In the genomic region with DNA sequence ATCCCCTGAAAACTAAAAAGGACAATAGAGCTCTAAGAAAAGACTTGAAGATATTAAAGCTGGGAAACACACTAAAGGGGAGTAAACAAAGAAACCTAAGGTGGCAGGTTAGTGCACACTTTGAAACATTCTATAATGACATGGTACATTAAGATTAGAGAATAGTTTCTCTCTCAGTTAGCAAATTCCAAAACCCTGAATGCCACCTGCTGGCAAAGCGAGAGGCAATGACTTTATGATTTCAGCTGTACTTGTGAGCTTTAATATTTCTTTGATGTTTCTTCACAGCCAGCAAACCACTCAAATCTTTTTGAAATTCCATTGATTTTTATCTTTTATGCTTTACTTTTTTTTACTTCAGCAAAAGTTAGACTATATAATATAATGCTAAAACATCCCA, we compare ENCODE assay signal across 11 cellular contexts.
A peak's percentile ranks its signal among the peaks of the same experiment; 100 is the strongest.
DNase-seq lines count a peak whose midpoint lies in the region; ATAC-seq lines count a peak whose summit lies in the region.
"Had no signal": no experiment of that assay in that cellular context is flagged by ENCODE, and none has a peak within 500 bp of the region (broad histone marks: within the 10 kb centered on the region; RNA-seq: fewer than 3 reads in every experiment).

No MANE protein-coding gene starts in this region.

- no peaks in the 10 kb centered on the region for H3K9me3 ChIP-seq in adipocyte (ENCODE audit: control insufficient read depth, low read length)
- H3K9me3 ChIP-seq: SJSA1 had no signal

- no peak overlapping the region for H3K4me3 ChIP-seq in Jurkat, Clone E6-1 (ENCODE audit: low read length)
- no peak overlapping the region for H3K4me3 ChIP-seq in adipocyte (ENCODE audit: low read length)
- H3K4me3 ChIP-seq: SJSA1 had no signal

- H3K27me3 ChIP-seq in adipocyte (replicated peaks; ENCODE audit: control insufficient read depth, insufficient read depth, low read length) = no peaks in the 10 kb centered on the region
- H3K27me3 ChIP-seq: SJSA1 had no signal

- ATAC-seq in HG02642 (IDR thresholded peaks at IDR 0.05; ENCODE audit: poor library complexity, unreplicated experiment) = no peak

- H3K9ac ChIP-seq in adipocyte (ENCODE audit: low read length) = no peak overlapping the region
- H3K9ac ChIP-seq: KMS-11 had no signal

- no peaks in the 10 kb centered on the region for H3K4me1 ChIP-seq in adipocyte (ENCODE audit: control insufficient read depth, insufficient read depth, low read length)
- H3K4me1 ChIP-seq: SJSA1 had no signal

- DNase-seq in DMS53 (lab: John Stamatoyannopoulos, UW) = peak; percentile 66
- DNase-seq in Jurkat, Clone E6-1 (ENCODE audit: low read depth, low spot score) = peak; percentile 25
- DNase-seq in adipocyte (ENCODE audit: low read depth) = peak; percentile 9
- peak; percentile 19 to 32 for DNase-seq in lung microvascular endothelial cell (ENCODE audit: low read depth in 2 of 2)
- DNase-seq in mucosa of gallbladder (ENCODE audit: low spot score) = no peak
- no peak for DNase-seq in activated CD4-positive, alpha-beta T cell treated with anti-CD3 and anti-CD28 coated beads for 48 hours
- no peak for DNase-seq in foreskin melanocyte
- DNase-seq: EL had no signal

- H3K36me3 ChIP-seq in adipocyte (ENCODE audit: control insufficient read depth, insufficient read depth, low read length, severe bottlenecking) = no peaks in the 10 kb centered on the region
- H3K36me3 ChIP-seq: SJSA1 had no signal

Comparison
In these comparisons a context has a peak if more than half of its experiments do, and no peak if none do; other contexts are left out.
1. DNase-seq: peak in DMS53 (single experiment), Jurkat, Clone E6-1 (single experiment), adipocyte (single experiment) and lung microvascular endothelial cell (2 of 2); none in mucosa of gallbladder (single experiment), activated CD4-positive, alpha-beta T cell treated with anti-CD3 and anti-CD28 coated beads for 48 hours (single experiment) and foreskin melanocyte (single experiment).